16 cellular contexts compared by ENCODE assay signal in genomic region chr6:169591616-169592015, GRCh38.
A peak's percentile ranks its signal among the peaks of the same experiment; 100 is the strongest.
DNase-seq lines count a peak whose midpoint lies in the region; ATAC-seq, FAIRE-seq and TF ChIP-seq lines count a peak whose summit lies in the region.
"Had no signal": no experiment of that assay in that cellular context is flagged by ENCODE, and none has a peak within 500 bp of the region (broad histone marks: within the 10 kb centered on the region; RNA-seq: fewer than 3 reads in every experiment).

No MANE protein-coding gene starts in this region.

- no peaks in the 10 kb centered on the region for H3K79me2 ChIP-seq in GM23338 (replicated peaks; ENCODE audit: insufficient read depth)

- ATAC-seq in GM23338 (peak; percentile 82), naive B cell (ENCODE audit: low read depth in 2 of 2) (no peak)
- ATAC-seq in central memory CD8-positive, alpha-beta T cell (replicated peaks; ENCODE audit: extremely low read depth, poor library complexity, severe bottlenecking): no peak
- ATAC-seq: GM12878 had no signal

- no peaks in the 10 kb centered on the region for H3K9me3 ChIP-seq in suprapubic skin
- H3K9me3 ChIP-seq: BE2C had no signal

- TF ChIP-seq POLR2A in suprapubic skin (IDR thresholded peaks at IDR 0.05): no peak

- no peaks in the 10 kb centered on the region for H3K9me3 Mint-ChIP-seq in GM23338
- no peaks in the 10 kb centered on the region for H3K9me3 Mint-ChIP-seq in central memory CD8-positive, alpha-beta T cell
- no peaks in the 10 kb centered on the region for H3K9me3 Mint-ChIP-seq in naive B cell

- no peaks in the 10 kb centered on the region for H3F3A ChIP-seq in GM23338 (replicated peaks; ENCODE audit: low read depth)

- no peaks in the 10 kb centered on the region for H3K27me3 ChIP-seq in GM23338 (ENCODE audit: insufficient read depth)
- H3K27me3 ChIP-seq in suprapubic skin: no peaks in the 10 kb centered on the region
- H3K27me3 ChIP-seq: BE2C had no signal

- 91% methylated on average over 4 of the region's 4 CpGs for WGBS in suprapubic skin

- no peaks in the 10 kb centered on the region for H3K4me1 ChIP-seq in GM23338 (ENCODE audit: insufficient read depth)
- H3K4me1 ChIP-seq in suprapubic skin: peaks cover 11% of the 10 kb centered on the region
- H3K4me1 ChIP-seq: BE2C had no signal

- no peak overlapping the region for H3K4me3 ChIP-seq in GM23338
- no peak overlapping the region for H3K4me3 ChIP-seq in suprapubic skin
- H3K4me3 ChIP-seq: GM12878 had no signal

- TF ChIP-seq CTCF in GM23338 (conservative IDR thresholded peaks at IDR 0.05; ENCODE audit: low read depth in 2 of 2): peak in 1 of 2 experiments; percentile 14; a peak in 1 of 4 replicates
- no peak for TF ChIP-seq CTCF in suprapubic skin (IDR thresholded peaks at IDR 0.05)

- H3K27ac ChIP-seq in GM23338 (ENCODE audit: low read depth) (no peak overlapping the region), suprapubic skin (peak overlapping the region; percentile 68)
- H3K27ac ChIP-seq: C4-2B, HL-60 had no signal

- H3K4me1 Mint-ChIP-seq in GM23338: no peaks in the 10 kb centered on the region
- peaks cover 32% of the 10 kb centered on the region for H3K4me1 Mint-ChIP-seq in central memory CD8-positive, alpha-beta T cell
- H3K4me1 Mint-ChIP-seq in naive B cell: peaks cover 31 to 49% (median 43%) of the 10 kb centered on the region in 3 donors

- H3K27ac Mint-ChIP-seq in GM23338: no peak overlapping the region
- H3K27ac Mint-ChIP-seq in central memory CD8-positive, alpha-beta T cell (ENCODE audit: low read depth): peak overlapping the region; percentile 16
- H3K27ac Mint-ChIP-seq in naive B cell: peak overlapping the region; percentile 76 to 97 (median 88)

- H3K9me2 ChIP-seq in GM23338 (ENCODE audit: insufficient read depth): no peaks in the 10 kb centered on the region

- TF ChIP-seq EP300 in suprapubic skin (IDR thresholded peaks at IDR 0.05): no peak

- H3K4me3 Mint-ChIP-seq in GM23338: no peak overlapping the region
- no peak overlapping the region for H3K4me3 Mint-ChIP-seq in central memory CD8-positive, alpha-beta T cell
- peak overlapping the region in 2 of 8 donors; percentile 29 to 71 for H3K4me3 Mint-ChIP-seq in naive B cell

- DNase-seq in GM23338 (ENCODE audit: low spot score) (peak; percentile 28), naive B cell (no peak), suprapubic skin (ENCODE audit: low spot score in 2 of 2) (no peak), NCI-H187 (lab: John Stamatoyannopoulos, UW) (no peak), T1000 (lab: John Stamatoyannopoulos, UW) (no peak), RCC 7860 (ENCODE audit: low spot score) (no peak)
- DNase-seq in central memory CD8-positive, alpha-beta T cell (ENCODE audit: low spot score in 2 of 2): no peak
- DNase-seq: BE2C; CD4-positive, alpha-beta memory T cell; DMS79 had no signal

- no peak overlapping the region for H2AFZ ChIP-seq in GM23338

- H3K4me2 ChIP-seq in GM23338: no peak overlapping the region

- H4K20me1 ChIP-seq in GM23338 (replicated peaks; ENCODE audit: insufficient read depth): no peaks in the 10 kb centered on the region; the same call in 1 of the 2 replicates

- no peaks in the 10 kb centered on the region for H3K36me3 ChIP-seq in GM23338 (ENCODE audit: insufficient read depth)
- no peaks in the 10 kb centered on the region for H3K36me3 ChIP-seq in suprapubic skin
- H3K36me3 ChIP-seq: BE2C had no signal

- H3K27me3 Mint-ChIP-seq in GM23338 (ENCODE audit: insufficient read depth, low read depth, poor library complexity) (peaks cover 2% of the 10 kb centered on the region), naive B cell (no peaks in the 10 kb centered on the region)
- no peaks in the 10 kb centered on the region for H3K27me3 Mint-ChIP-seq in central memory CD8-positive, alpha-beta T cell
- H3K27me3 Mint-ChIP-seq: CD4-positive, alpha-beta memory T cell had no signal

- no peak for FAIRE-seq in RCC 7860 (lab: Jason Lieb, UNC)
- FAIRE-seq: A204.1, GM12878, GM18507, H54 had no signal

- H3K36me3 Mint-ChIP-seq in GM23338 (ENCODE audit: low read depth) (peaks cover 7% of the 10 kb centered on the region; the same call in 2 of the 3 replicates), naive B cell (peaks cover 0 to 4% of the 10 kb centered on the region in 2 donors)
- peaks cover 5% of the 10 kb centered on the region for H3K36me3 Mint-ChIP-seq in central memory CD8-positive, alpha-beta T cell (ENCODE audit: insufficient read depth)

TF ChIP-seq in GM23338, 12 proteins besides CTCF, POLR2A, EP300 and RAD21:
- TF ChIP-seq NANOG (IDR thresholded peaks at IDR 0.05; ENCODE audit: borderline replicate concordance): no peak
- TF ChIP-seq JUNB (IDR thresholded peaks at IDR 0.05; ENCODE audit: unreplicated experiment): no peak
- no peak for TF ChIP-seq ZNF462 (CRISPR knock-in tag; IDR thresholded peaks at IDR 0.05)
